27 cellular contexts compared by ENCODE assay signal in genomic region chr11:72899238-72899637, GRCh38.
DNase-seq lines count a peak whose midpoint lies in the region; ATAC-seq and TF ChIP-seq lines count a peak whose summit lies in the region.
"Had no signal": no experiment of that assay in that cellular context is flagged by ENCODE, and none has a peak within 500 bp of the region (broad histone marks: within the 10 kb centered on the region; RNA-seq: fewer than 3 reads in every experiment).

No MANE protein-coding gene starts in this region.

- no peaks in the 10 kb centered on the region for H4K20me1 ChIP-seq in mammary epithelial cell (ENCODE audit: insufficient read depth, low read length)
- no peaks in the 10 kb centered on the region for H4K20me1 ChIP-seq in Karpas-422 (ENCODE audit: insufficient read depth, low read depth, low read length)

- no peaks in the 10 kb centered on the region for H3K9me2 ChIP-seq in Karpas-422 (replicated peaks; ENCODE audit: insufficient read depth, low read length)

- TF ChIP-seq CTCF in mammary epithelial cell (conservative IDR thresholded peaks at IDR 0.05 in 1 of 2, IDR thresholded peaks at IDR 0.05 in 1 of 2; ENCODE audit: extremely low read depth in 1 of 2, insufficient read depth in 1 of 2, low read depth in 1 of 2, low read length in 2 of 2), result no peak
- TF ChIP-seq CTCF in MCF 10A (IDR thresholded peaks at IDR 0.05; ENCODE audit: unreplicated experiment), result no peak
- no peak for TF ChIP-seq CTCF in activated B cell treated with CpG ODN at 0.5 μM for 24 hours (IDR thresholded peaks at IDR 0.05)
- no peak for TF ChIP-seq CTCF in fibroblast of mammary gland (conservative IDR thresholded peaks at IDR 0.05; ENCODE audit: control insufficient read depth, insufficient read depth, low read depth, low read length)

- no peaks in the 10 kb centered on the region for H3K79me2 ChIP-seq in mammary epithelial cell (ENCODE audit: insufficient read depth, low read length)
- H3K79me2 ChIP-seq in Karpas-422 (ENCODE audit: low read length), result peaks cover 20% of the 10 kb centered on the region

- H3K27ac ChIP-seq in mammary epithelial cell (ENCODE audit: insufficient read depth, low read depth, low read length) (no peak overlapping the region), Karpas-422 (ENCODE audit: low read length) (no peak overlapping the region)
- H3K27ac ChIP-seq: 22Rv1; BLaER1 treated with 17β-estradiol and CSF1 and Interleukin-3, amounts not matched to agents 10 nM and 100 nM; HL-60 had no signal

- intact Hi-C loops in mammary epithelial cell (cut with micrococcal nuclease), result no loop called here
- intact Hi-C loops in MCF 10A (cut with micrococcal nuclease), result no loop called here
- intact Hi-C loops in activated B cell treated with CpG ODN at 0.5 μM for 24 hours (cut with micrococcal nuclease), result no loop called here

- CTCF ChIA-PET in mammary epithelial cell (lab: Charles Lee; ENCODE audit: low non-redundant PET) (no interaction called here), MCF 10A (lab: Yijun Ruan, JAX) (interaction anchor here (0.6 kb wide), 1 partner anchor 304 kb away, joined by 3 read pairs; no protein-coding TSS in a partner anchor), activated B cell treated with CpG ODN at 0.5 μM for 24 hours (lab: Charles Lee) (no interaction called here)

- 89% methylated on average over 2 of the region's 2 CpGs for WGBS in mammary epithelial cell (ENCODE audit: low coverage, missing lambda C conversion rate)

- H3K9me3 Mint-ChIP-seq in MCF 10A (ENCODE audit: unreplicated experiment), result no peaks in the 10 kb centered on the region
- H3K9me3 Mint-ChIP-seq in activated B cell treated with CpG ODN at 0.5 μM for 24 hours, result no peaks in the 10 kb centered on the region
- H3K9me3 Mint-ChIP-seq: CD4-positive, alpha-beta memory T cell had no signal

- H3K4me3 ChIP-seq in mammary epithelial cell (replicated peaks in 1 of 3; ENCODE audit: insufficient read depth in 1 of 3, low read depth in 2 of 3, low read length in 3 of 3), result no peak overlapping the region
- no peak overlapping the region for H3K4me3 ChIP-seq in fibroblast of mammary gland (ENCODE audit: control insufficient read depth, low read depth, low read length)
- no peak overlapping the region for H3K4me3 ChIP-seq in Karpas-422 (ENCODE audit: low read length)
- H3K4me3 ChIP-seq: BLaER1 treated with 17β-estradiol and CSF1 and Interleukin-3, amounts not matched to agents 10 nM and 100 nM; HAP-1 had no signal

- POLR2A ChIA-PET in MCF 10A (lab: Yijun Ruan, JAX), result no interaction called here
- POLR2A ChIA-PET in activated B cell treated with CpG ODN at 0.5 μM for 24 hours (lab: Charles Lee), result no interaction called here

- H3K4me3 Mint-ChIP-seq in MCF 10A (ENCODE audit: unreplicated experiment), result no peak overlapping the region
- no peak overlapping the region for H3K4me3 Mint-ChIP-seq in activated B cell treated with CpG ODN at 0.5 μM for 24 hours
- H3K4me3 Mint-ChIP-seq: CD4-positive, alpha-beta memory T cell had no signal

- H3K27ac Mint-ChIP-seq in MCF 10A (ENCODE audit: low read depth, unreplicated experiment) (no peak overlapping the region), activated B cell treated with CpG ODN at 0.5 μM for 24 hours (peak overlapping the region; percentile 31)

- in situ Hi-C loops in mammary epithelial cell (cut with MboI; ENCODE audit: low sequenced_read_pairs in 2 of 2), result no loop called here

- H2AFZ ChIP-seq in mammary epithelial cell (ENCODE audit: low read depth, low read length), result no peak overlapping the region
- H2AFZ ChIP-seq in Karpas-422 (ENCODE audit: low read length), result no peak overlapping the region

- no peak for ATAC-seq in activated B cell treated with CpG ODN at 0.5 μM for 24 hours (ENCODE audit: low read depth)
- ATAC-seq: HepG2, Right ventricle myocardium inferior had no signal

- H3K4me1 Mint-ChIP-seq in MCF 10A (ENCODE audit: insufficient read depth, unreplicated experiment), result no peaks in the 10 kb centered on the region
- peaks cover 7% of the 10 kb centered on the region for H3K4me1 Mint-ChIP-seq in activated B cell treated with CpG ODN at 0.5 μM for 24 hours

- no peaks in the 10 kb centered on the region for H3K9me3 ChIP-seq in mammary epithelial cell (replicated peaks; ENCODE audit: insufficient read depth, low read length)
- no peaks in the 10 kb centered on the region for H3K9me3 ChIP-seq in Karpas-422 (ENCODE audit: low read length)
- H3K9me3 ChIP-seq: BLaER1 treated with 17β-estradiol and CSF1 and Interleukin-3, amounts not matched to agents 10 nM and 100 nM; Caco-2; HAP-1 had no signal

- no peak overlapping the region for H3K4me2 ChIP-seq in mammary epithelial cell (ENCODE audit: insufficient read depth, low read depth, low read length)
- H3K4me2 ChIP-seq in Karpas-422 (ENCODE audit: low read depth, low read length, poor library complexity, severe bottlenecking), result no peak overlapping the region
- H3K4me2 ChIP-seq: BLaER1 treated with 17β-estradiol and CSF1 and Interleukin-3, amounts not matched to agents 10 nM and 100 nM had no signal

- H3K9ac ChIP-seq in mammary epithelial cell (ENCODE audit: insufficient read depth, low read length) (no peak overlapping the region), Karpas-422 (ENCODE audit: low read length) (no peak overlapping the region)
- H3K9ac ChIP-seq: BLaER1 treated with 17β-estradiol and CSF1 and Interleukin-3, amounts not matched to agents 10 nM and 100 nM had no signal

- H3K36me3 Mint-ChIP-seq in MCF 10A (ENCODE audit: insufficient read depth, unreplicated experiment) (peaks cover under 1% of the 10 kb centered on the region), activated B cell treated with CpG ODN at 0.5 μM for 24 hours (ENCODE audit: low read depth) (peaks cover 63% of the 10 kb centered on the region)

- H3K4me1 ChIP-seq in mammary epithelial cell (ENCODE audit: insufficient read depth, low read length), result no peaks in the 10 kb centered on the region
- no peaks in the 10 kb centered on the region for H3K4me1 ChIP-seq in Karpas-422 (ENCODE audit: low read length)
- H3K4me1 ChIP-seq: BLaER1 treated with 17β-estradiol and CSF1 and Interleukin-3, amounts not matched to agents 10 nM and 100 nM had no signal

- no TSS peak for BruUV-seq in mammary epithelial cell (replicated peaks; lab: Mats Ljungman, UMichigan)
- no TSS peak for BruUV-seq in MCF 10A (replicated peaks; lab: Mats Ljungman, UMichigan)

- H3K27me3 Mint-ChIP-seq in MCF 10A (ENCODE audit: insufficient read depth, unreplicated experiment) (no peaks in the 10 kb centered on the region), activated B cell treated with CpG ODN at 0.5 μM for 24 hours (no peaks in the 10 kb centered on the region)
- H3K27me3 Mint-ChIP-seq: CD4-positive, alpha-beta memory T cell had no signal

- H3K36me3 ChIP-seq in mammary epithelial cell (ENCODE audit: insufficient read depth, low read length), result no peaks in the 10 kb centered on the region
- peaks cover 9% of the 10 kb centered on the region; the same call in 1 of the 2 replicates for H3K36me3 ChIP-seq in Karpas-422 (ENCODE audit: insufficient read depth, low read length)
- H3K36me3 ChIP-seq: HAP-1 had no signal

- H3K27me3 ChIP-seq in mammary epithelial cell (ENCODE audit: insufficient read depth, low read length) (no peaks in the 10 kb centered on the region), Karpas-422 (ENCODE audit: low read length) (no peaks in the 10 kb centered on the region)
- H3K27me3 ChIP-seq: BLaER1 treated with 17β-estradiol and CSF1 and Interleukin-3, amounts not matched to agents 10 nM and 100 nM had no signal

- peak; percentile 25 for DNase-seq in mammary epithelial cell
- DNase-seq in MCF 10A (ENCODE audit: unreplicated experiment), result no peak
- no peak for DNase-seq in activated B cell treated with CpG ODN at 0.5 μM for 24 hours
- DNase-seq in fibroblast of mammary gland (ENCODE audit: low read depth), result peak; percentile 28
- DNase-seq in hippocampal formation (lab: John Stamatoyannopoulos, UW), result no peak
- no peak for DNase-seq in Karpas-422
- no peak for DNase-seq in H4 (ENCODE audit: low spot score)
- DNase-seq in EL, result no peak
- DNase-seq: Caco-2; CD4-positive, alpha-beta memory T cell; DMS 273 treated with DMSO at 0.1 percent for 48 hours; DND-41; GDM1; KBM-7; MV-4-11; NCI-H1105 treated with DMSO at 0.1 percent for 48 hours; NCI-H1694; NCI-H2081; NCI-H2171 treated with DMSO at 0.1 percent for 48 hours; NCI-H526; OCI-M1 had no signal

- dilution Hi-C loops in mammary epithelial cell (cut with HindIII; ENCODE audit: low sequenced_read_pairs), result no loop called here

Comparison
In these comparisons a context has a peak if more than half of its experiments do, and no peak if none do; other contexts are left out.
1. DNase-seq: peak in mammary epithelial cell (single experiment) and fibroblast of mammary gland (single experiment); none in MCF 10A (single experiment), activated B cell treated with CpG ODN at 0.5 μM for 24 hours (single experiment), hippocampal formation (0 of 2), Karpas-422 (single experiment), H4 (single experiment) and EL (single experiment).